Comparison of ENCODE assay signal across 24 cellular contexts in genomic region chr2:49080681-49081080, GRCh38.
"Had no signal": no experiment of that assay in that cellular context is flagged by ENCODE, and none has a peak within 500 bp of the region (broad histone marks: within the 10 kb centered on the region; RNA-seq: fewer than 3 reads in every experiment).

No MANE protein-coding gene starts in this region.

- H3K27me3 ChIP-seq: colonic mucosa, dorsolateral prefrontal cortex, esophagus squamous epithelium, gastroesophageal sphincter, testis, vagina had no signal

- H3K36me3 ChIP-seq: colonic mucosa, esophagus squamous epithelium, gastroesophageal sphincter, left ventricle myocardium inferior, prostate gland, vagina had no signal

- H3K36me3 Mint-ChIP-seq: activated naive CD8-positive, alpha-beta T cell treated with anti-CD3 and anti-CD28 coated beads, Interleukin-2, amount 10 ng/mL, durations not matched to agents 7 days and 5 days; natural killer cell; stimulated activated naive B cell treated with anti-CD40 and anti-IgM and Interleukin-4, amounts not matched to agents 10 μg/mL and 1 μg/mL and 100 μg/mL, for 72 hours had no signal

- H3K27ac Mint-ChIP-seq: activated CD4-positive, alpha-beta memory T cell treated with anti-CD3 and anti-CD28 coated beads, Interleukin-2, amount 10 ng/mL, durations not matched to agents 7 days and 5 days; activated naive CD4-positive, alpha-beta T cell treated with anti-CD3 and anti-CD28 coated beads for 36 hours; activated naive CD8-positive, alpha-beta T cell treated with anti-CD3 and anti-CD28 coated beads, Interleukin-2, amount 10 ng/mL, durations not matched to agents 7 days and 5 days; activated T-cell treated with anti-CD3 and anti-CD28 coated beads, Interleukin-2, amount 50 U/mL, for 72 hours; natural killer cell; stimulated activated naive B cell treated with anti-CD40 and anti-IgM and Interleukin-4, amounts not matched to agents 10 μg/mL and 1 μg/mL and 100 μg/mL, for 72 hours had no signal

- H3K27me3 Mint-ChIP-seq: activated CD4-positive, alpha-beta memory T cell treated with anti-CD3 and anti-CD28 coated beads, Interleukin-2, amount 10 ng/mL, durations not matched to agents 7 days and 5 days; activated naive CD8-positive, alpha-beta T cell treated with anti-CD3 and anti-CD28 coated beads, Interleukin-2, amount 10 ng/mL, durations not matched to agents 7 days and 5 days; stimulated activated naive B cell treated with anti-CD40 and anti-IgM and Interleukin-4, amounts not matched to agents 10 μg/mL and 1 μg/mL and 100 μg/mL, for 72 hours had no signal

- H3K4me3 Mint-ChIP-seq: activated CD4-positive, alpha-beta memory T cell treated with anti-CD3 and anti-CD28 coated beads, Interleukin-2, amount 10 ng/mL, durations not matched to agents 7 days and 5 days; activated naive CD4-positive, alpha-beta T cell treated with anti-CD3 and anti-CD28 coated beads for 36 hours; activated naive CD8-positive, alpha-beta T cell treated with anti-CD3 and anti-CD28 coated beads, Interleukin-2, amount 10 ng/mL, durations not matched to agents 7 days and 5 days; activated T-cell treated with anti-CD3 and anti-CD28 coated beads, Interleukin-2, amount 50 U/mL, for 72 hours; natural killer cell; stimulated activated naive B cell treated with anti-CD40 and anti-IgM and Interleukin-4, amounts not matched to agents 10 μg/mL and 1 μg/mL and 100 μg/mL, for 72 hours had no signal

- DNase-seq: activated CD4-positive, alpha-beta memory T cell treated with anti-CD3 and anti-CD28 coated beads, Interleukin-2, amount 10 ng/mL, durations not matched to agents 7 days and 5 days; activated CD4-positive, alpha-beta T cell treated with anti-CD3 and anti-CD28 coated beads for 48 hours; activated effector memory CD4-positive, alpha-beta T cell treated with Interleukin-2 at 50 U/mL for 16 hours; activated naive CD4-positive, alpha-beta T cell treated with anti-CD3 and anti-CD28 coated beads for 36 hours; activated naive CD8-positive, alpha-beta T cell treated with anti-CD3 and anti-CD28 coated beads, Interleukin-2, amount 10 ng/mL, durations not matched to agents 7 days and 5 days; activated T-cell treated with anti-CD3 and anti-CD28 coated beads, Interleukin-2, amount 50 U/mL, for 72 hours; amniotic stem cell; colonic mucosa; dorsolateral prefrontal cortex; esophagus squamous epithelium; head of caudate nucleus; left ventricle myocardium inferior; midbrain; natural killer cell; stimulated activated CD4-positive, alpha-beta T cell treated with anti-CD3 and anti-CD28 coated beads, Interleukin-2, amount 100 ng/mL, for 48 hours; stimulated activated CD8-positive, alpha-beta memory T cell treated with anti-CD3 and anti-CD28 coated beads, Interleukin-4, amount 100 ng/mL, for 48 hours; stimulated activated naive B cell treated with anti-CD40 and anti-IgM and Interleukin-4, amounts not matched to agents 10 μg/mL and 1 μg/mL and 100 μg/mL, for 72 hours; T1000; testis; trophoblast cell had no signal

- H3K9me3 ChIP-seq: colonic mucosa, esophagus squamous epithelium, gastroesophageal sphincter, left ventricle myocardium inferior, prostate gland, testis, vagina had no signal

- H3K4me3 ChIP-seq: colonic mucosa, dorsolateral prefrontal cortex, esophagus squamous epithelium, gastroesophageal sphincter, left ventricle myocardium inferior, prostate gland, testis, vagina had no signal

- H3K4me1 Mint-ChIP-seq: activated CD4-positive, alpha-beta memory T cell treated with anti-CD3 and anti-CD28 coated beads, Interleukin-2, amount 10 ng/mL, durations not matched to agents 7 days and 5 days; activated naive CD8-positive, alpha-beta T cell treated with anti-CD3 and anti-CD28 coated beads, Interleukin-2, amount 10 ng/mL, durations not matched to agents 7 days and 5 days; natural killer cell; stimulated activated naive B cell treated with anti-CD40 and anti-IgM and Interleukin-4, amounts not matched to agents 10 μg/mL and 1 μg/mL and 100 μg/mL, for 72 hours had no signal

- H3K4me1 ChIP-seq: colonic mucosa, esophagus squamous epithelium, gastroesophageal sphincter, left ventricle myocardium inferior, prostate gland, testis, vagina had no signal

- ATAC-seq: activated T-cell treated with anti-CD3 and anti-CD28 coated beads, Interleukin-2, amount 50 U/mL, for 72 hours; gastroesophageal sphincter; natural killer cell; stimulated activated naive B cell treated with anti-CD40 and anti-IgM and Interleukin-4, amounts not matched to agents 10 μg/mL and 1 μg/mL and 100 μg/mL, for 72 hours had no signal

- FAIRE-seq: bronchial epithelial cell had no signal

- H3K27ac ChIP-seq: colonic mucosa, dorsolateral prefrontal cortex, esophagus squamous epithelium, gastroesophageal sphincter, left ventricle myocardium inferior, prostate gland, testis, vagina had no signal
